Comparison of ENCODE assay signal across 2 cellular contexts in genomic region chr6:48419992-48420391, GRCh38.
TF ChIP-seq lines count a peak whose summit lies in the region.

No MANE protein-coding gene starts in this region.

TF ChIP-seq in SK-N-SH, 30 proteins besides CTCF, POLR2A, EP300 and RAD21 (continued from another document):
- TF ChIP-seq, protein P1, sequence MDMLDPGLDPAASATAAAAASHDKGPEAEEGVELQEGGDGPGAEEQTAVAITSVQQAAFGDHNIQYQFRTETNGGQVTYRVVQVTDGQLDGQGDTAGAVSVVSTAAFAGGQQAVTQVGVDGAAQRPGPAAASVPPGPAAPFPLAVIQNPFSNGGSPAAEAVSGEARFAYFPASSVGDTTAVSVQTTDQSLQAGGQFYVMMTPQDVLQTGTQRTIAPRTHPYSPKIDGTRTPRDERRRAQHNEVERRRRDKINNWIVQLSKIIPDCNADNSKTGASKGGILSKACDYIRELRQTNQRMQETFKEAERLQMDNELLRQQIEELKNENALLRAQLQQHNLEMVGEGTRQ (IDR thresholded peaks at IDR 0.05; ENCODE audit: borderline replicate concordance, low read depth, low read length), result no peak
- TF ChIP-seq POLR2AphosphoS5 (IDR thresholded peaks at IDR 0.05; ENCODE audit: low read depth, low read length) (no peak), ZBTB33 (IDR thresholded peaks at IDR 0.05; ENCODE audit: borderline replicate concordance, low read depth) (no peak), CHD2 (IDR thresholded peaks at IDR 0.05; ENCODE audit: low read length, partially characterized antibody) (no peak), TEAD4 (IDR thresholded peaks at IDR 0.05; ENCODE audit: borderline replicate concordance, insufficient read depth) (no peak), SMC3 (IDR thresholded peaks at IDR 0.05; ENCODE audit: low read depth, low read length) (no peak), MEF2A (IDR thresholded peaks at IDR 0.05; ENCODE audit: borderline replicate concordance, low read depth) (no peak), MXI1 (IDR thresholded peaks at IDR 0.05; ENCODE audit: low read depth, low read length) (no peak), NFIC (IDR thresholded peaks at IDR 0.05; ENCODE audit: borderline replicate concordance) (no peak), FOSL2 (IDR thresholded peaks at IDR 0.05; ENCODE audit: borderline replicate concordance, low read depth) (no peak)
- TF ChIP-seq, protein P2, sequence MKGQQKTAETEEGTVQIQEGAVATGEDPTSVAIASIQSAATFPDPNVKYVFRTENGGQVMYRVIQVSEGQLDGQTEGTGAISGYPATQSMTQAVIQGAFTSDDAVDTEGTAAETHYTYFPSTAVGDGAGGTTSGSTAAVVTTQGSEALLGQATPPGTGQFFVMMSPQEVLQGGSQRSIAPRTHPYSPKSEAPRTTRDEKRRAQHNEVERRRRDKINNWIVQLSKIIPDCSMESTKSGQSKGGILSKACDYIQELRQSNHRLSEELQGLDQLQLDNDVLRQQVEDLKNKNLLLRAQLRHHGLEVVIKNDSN (IDR thresholded peaks at IDR 0.05; ENCODE audit: borderline replicate concordance, low read depth), result no peak
- TF ChIP-seq, protein P3, sequence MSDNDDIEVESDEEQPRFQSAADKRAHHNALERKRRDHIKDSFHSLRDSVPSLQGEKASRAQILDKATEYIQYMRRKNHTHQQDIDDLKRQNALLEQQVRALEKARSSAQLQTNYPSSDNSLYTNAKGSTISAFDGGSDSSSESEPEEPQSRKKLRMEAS (IDR thresholded peaks at IDR 0.05; ENCODE audit: low read depth), result no peak

TF ChIP-seq in GM23338, 12 proteins besides CTCF, POLR2A, EP300 and RAD21 (continued from another document):
- no peak for TF ChIP-seq REST (IDR thresholded peaks at IDR 0.05; ENCODE audit: unreplicated experiment)
- no peak for TF ChIP-seq JUNB (IDR thresholded peaks at IDR 0.05; ENCODE audit: unreplicated experiment)
